8 cellular contexts compared by ENCODE assay signal in genomic region chr19:14005381-14006084, GRCh38. TPM values are rescaled to one million over a fixed set of nuclear protein-coding genes. Genes with fewer than 3 reads are reported as not detected.
A peak's percentile ranks its signal among the peaks of the same experiment; 100 is the strongest.
DNase-seq lines count a peak whose midpoint lies in the region; ATAC-seq, FAIRE-seq and TF ChIP-seq lines count a peak whose summit lies in the region.

No MANE protein-coding gene starts in this region.

- FAIRE-seq in kidney (lab: Jason Lieb, UNC): no peak

- intact Hi-C loops in kidney (cut with DNase I): no loop called here

- ATAC-seq in HG02938 (IDR thresholded peaks at IDR 0.05; ENCODE audit: unreplicated experiment): peak; percentile 16
- ATAC-seq in HG03378 (IDR thresholded peaks at IDR 0.05; ENCODE audit: unreplicated experiment): no peak

- peak; percentile 55 for TF ChIP-seq POLR2A in GM10847 (IDR thresholded peaks at IDR 0.05; ENCODE audit: extremely low read depth, insufficient read length)

- peak; percentile 41 for DNase-seq in NCI-H2227 treated with DMSO at 0.1 percent for 48 hours (lab: John Stamatoyannopoulos, UW)
- DNase-seq in activated CD4-positive, CD25-positive, alpha-beta regulatory T cell (lab: John Stamatoyannopoulos, UW): peak; percentile 81 to 87 (median 84)
- DNase-seq in caudate nucleus (lab: John Stamatoyannopoulos, UW): peak in 57 of 61 donors; percentile 23 to 88 (median 69)
- peak; percentile 98 for DNase-seq in kidney
- DNase-seq in stimulated activated CD4-positive, alpha-beta T cell treated with anti-CD3 and anti-CD28 coated beads, Interleukin-12 subunit alpha, Interleukin-12 subunit beta, amount 100 ng/mL, for 24 hours (ENCODE audit: low read depth in 2 of 2): peak; percentile 74 to 91

- H3K27ac ChIP-seq in caudate nucleus (ENCODE audit: low read depth, low read length) (peak overlapping the region; percentile 100), kidney (ENCODE audit: low read depth in 2 of 2, low read length in 2 of 2) (peak overlapping the region; percentile 97 to 99)

- no peaks in the 10 kb centered on the region for H3K9me3 ChIP-seq in kidney (ENCODE audit: control insufficient read depth in 1 of 2, low read length in 2 of 2)

- peak overlapping the region; percentile 56 to 65 for H3K4me3 ChIP-seq in kidney (ENCODE audit: low read length in 2 of 2)

- H3K36me3 ChIP-seq in kidney (ENCODE audit: control insufficient read depth in 1 of 2, insufficient read depth in 2 of 2, low read length in 2 of 2): no peaks in the 10 kb centered on the region

- H3K9ac ChIP-seq in kidney (ENCODE audit: low read length in 2 of 2): peak overlapping the region in 1 of 2 donors; percentile 51

- H3K4me1 ChIP-seq in kidney (ENCODE audit: control insufficient read depth in 1 of 2, insufficient read depth in 1 of 2, low read depth in 1 of 2, low read length in 2 of 2): peaks cover 21 to 23% of the 10 kb centered on the region in 2 donors

- TF ChIP-seq CTCF in kidney (IDR thresholded peaks at IDR 0.05; ENCODE audit: borderline replicate concordance, extremely low read depth, insufficient read depth): no peak

RNA-seq across cellular contexts. Expression of gene RFX1, which starts 0.6 kb away (rescaled TPM):
- total RNA-seq in kidney: 17.9 TPM
- polyA plus RNA-seq in kidney (ENCODE audit: insufficient read depth, low read depth, low replicate concordance): 5.2 TPM

RNA-seq across cellular contexts. Expression of gene RLN3, which starts 22.4 kb away (rescaled TPM):
- total RNA-seq in kidney: not detected
- polyA plus RNA-seq in kidney (ENCODE audit: insufficient read depth, low read depth, low replicate concordance): not detected

RNA-seq across cellular contexts. Expression of gene IL27RA, which starts 26.0 kb away (rescaled TPM):
- total RNA-seq in kidney: 14.1 TPM
- polyA plus RNA-seq in kidney (ENCODE audit: insufficient read depth, low read depth, low replicate concordance): 3.1 TPM

RNA-seq across cellular contexts. Expression of gene DCAF15, which starts 53.2 kb away (rescaled TPM):
- total RNA-seq in kidney: 35.5 TPM
- 21.9 TPM for polyA plus RNA-seq in kidney (ENCODE audit: insufficient read depth, low read depth, low replicate concordance)

RNA-seq across cellular contexts. Expression of gene PALM3, which starts 56.3 kb away (rescaled TPM):
- 19.4 TPM for total RNA-seq in kidney
- polyA plus RNA-seq in kidney (ENCODE audit: insufficient read depth, low read depth, low replicate concordance): 45.8 TPM

Comparison
In these comparisons a context has a peak if more than half of its experiments do, and no peak if none do; other contexts are left out.
1. DNase-seq: peak in every context shown above with its lines; median percentile 98 in kidney; 84 in activated CD4-positive, CD25-positive, alpha-beta regulatory T cell; 82 in stimulated activated CD4-positive, alpha-beta T cell treated with anti-CD3 and anti-CD28 coated beads, Interleukin-12 subunit alpha, Interleukin-12 subunit beta, amount 100 ng/mL, for 24 hours; 69 in caudate nucleus; 41 in NCI-H2227 treated with DMSO at 0.1 percent for 48 hours.